Comparison of ENCODE assay signal across 1 cellular context in the genomic region with DNA sequence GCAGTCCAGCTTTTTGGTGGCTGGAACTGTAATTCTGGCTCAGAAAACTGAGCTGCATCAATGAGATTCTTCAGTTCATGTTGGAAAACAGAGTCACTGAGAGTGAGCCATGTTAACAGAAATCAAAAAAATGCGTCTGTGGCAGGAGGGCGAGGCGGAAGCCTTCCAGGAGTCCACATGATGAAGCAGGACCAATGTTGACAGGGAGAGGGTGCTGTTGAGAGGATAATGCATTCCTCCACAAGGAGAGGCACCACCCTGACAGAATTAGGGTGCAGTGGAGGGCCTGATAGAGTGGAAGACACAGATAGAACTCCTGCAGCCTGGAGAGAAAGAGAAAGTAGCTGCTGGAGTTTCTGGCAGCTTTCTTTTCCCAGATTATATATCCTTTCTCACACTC.
TF ChIP-seq lines count a peak whose summit lies in the region.

No MANE protein-coding gene starts in this region.

TF ChIP-seq in WTC11, 78 proteins besides CTCF, POLR2A, EP300 and RAD21 (continued from another document):
- TF ChIP-seq ZNF423 (CRISPR knock-in tag; IDR thresholded peaks at IDR 0.05) = no peak
- TF ChIP-seq SP1 (CRISPR knock-in tag; conservative IDR thresholded peaks at IDR 0.05) = no peak
- no peak for TF ChIP-seq ATF1 (CRISPR knock-in tag; IDR thresholded peaks at IDR 0.05)
- no peak for TF ChIP-seq NR3C1 (CRISPR knock-in tag; conservative IDR thresholded peaks at IDR 0.05; ENCODE audit: low read depth)
- TF ChIP-seq TP53 (CRISPR knock-in tag; IDR thresholded peaks at IDR 0.05) = no peak
- TF ChIP-seq, protein P1, sequence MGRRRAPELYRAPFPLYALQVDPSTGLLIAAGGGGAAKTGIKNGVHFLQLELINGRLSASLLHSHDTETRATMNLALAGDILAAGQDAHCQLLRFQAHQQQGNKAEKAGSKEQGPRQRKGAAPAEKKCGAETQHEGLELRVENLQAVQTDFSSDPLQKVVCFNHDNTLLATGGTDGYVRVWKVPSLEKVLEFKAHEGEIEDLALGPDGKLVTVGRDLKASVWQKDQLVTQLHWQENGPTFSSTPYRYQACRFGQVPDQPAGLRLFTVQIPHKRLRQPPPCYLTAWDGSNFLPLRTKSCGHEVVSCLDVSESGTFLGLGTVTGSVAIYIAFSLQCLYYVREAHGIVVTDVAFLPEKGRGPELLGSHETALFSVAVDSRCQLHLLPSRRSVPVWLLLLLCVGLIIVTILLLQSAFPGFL (CRISPR knock-in tag; IDR thresholded peaks at IDR 0.05; ENCODE audit: borderline replicate concordance) = no peak
- TF ChIP-seq, protein P2, sequence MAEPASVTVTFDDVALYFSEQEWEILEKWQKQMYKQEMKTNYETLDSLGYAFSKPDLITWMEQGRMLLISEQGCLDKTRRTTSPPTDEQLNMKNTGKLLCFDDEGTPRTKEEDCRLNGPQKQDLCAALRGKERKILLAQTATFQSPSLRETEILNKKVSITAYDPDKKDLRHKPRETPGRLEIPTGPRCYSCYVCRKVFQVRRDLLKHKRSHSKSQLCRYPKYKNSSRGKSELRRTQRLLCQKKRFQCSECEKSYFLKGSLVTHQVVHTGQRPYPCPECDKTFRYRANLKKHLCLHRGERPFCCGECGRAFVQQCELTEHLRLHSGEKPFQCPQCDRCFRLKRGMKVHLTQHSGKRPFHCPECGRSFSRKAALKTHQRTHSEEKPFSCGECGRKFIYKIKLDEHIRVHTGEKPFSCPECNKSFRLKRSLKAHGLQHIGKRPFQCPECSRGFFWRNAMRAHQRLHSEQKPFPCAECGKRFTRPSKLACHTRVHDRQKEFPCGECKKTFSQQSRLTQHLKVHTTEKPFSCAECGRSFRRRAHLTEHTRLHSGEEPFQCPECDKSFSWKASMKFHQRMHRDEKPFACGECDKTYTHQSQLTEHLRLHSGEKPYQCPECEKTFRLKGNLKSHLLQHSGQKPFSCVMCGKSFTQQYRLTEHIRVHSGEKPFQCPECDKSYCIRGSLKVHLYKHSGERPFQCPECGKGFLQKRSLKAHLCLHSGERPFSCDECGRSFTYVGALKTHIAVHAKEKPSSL (CRISPR knock-in tag; conservative IDR thresholded peaks at IDR 0.05) = no peak
- TF ChIP-seq, protein P3, sequence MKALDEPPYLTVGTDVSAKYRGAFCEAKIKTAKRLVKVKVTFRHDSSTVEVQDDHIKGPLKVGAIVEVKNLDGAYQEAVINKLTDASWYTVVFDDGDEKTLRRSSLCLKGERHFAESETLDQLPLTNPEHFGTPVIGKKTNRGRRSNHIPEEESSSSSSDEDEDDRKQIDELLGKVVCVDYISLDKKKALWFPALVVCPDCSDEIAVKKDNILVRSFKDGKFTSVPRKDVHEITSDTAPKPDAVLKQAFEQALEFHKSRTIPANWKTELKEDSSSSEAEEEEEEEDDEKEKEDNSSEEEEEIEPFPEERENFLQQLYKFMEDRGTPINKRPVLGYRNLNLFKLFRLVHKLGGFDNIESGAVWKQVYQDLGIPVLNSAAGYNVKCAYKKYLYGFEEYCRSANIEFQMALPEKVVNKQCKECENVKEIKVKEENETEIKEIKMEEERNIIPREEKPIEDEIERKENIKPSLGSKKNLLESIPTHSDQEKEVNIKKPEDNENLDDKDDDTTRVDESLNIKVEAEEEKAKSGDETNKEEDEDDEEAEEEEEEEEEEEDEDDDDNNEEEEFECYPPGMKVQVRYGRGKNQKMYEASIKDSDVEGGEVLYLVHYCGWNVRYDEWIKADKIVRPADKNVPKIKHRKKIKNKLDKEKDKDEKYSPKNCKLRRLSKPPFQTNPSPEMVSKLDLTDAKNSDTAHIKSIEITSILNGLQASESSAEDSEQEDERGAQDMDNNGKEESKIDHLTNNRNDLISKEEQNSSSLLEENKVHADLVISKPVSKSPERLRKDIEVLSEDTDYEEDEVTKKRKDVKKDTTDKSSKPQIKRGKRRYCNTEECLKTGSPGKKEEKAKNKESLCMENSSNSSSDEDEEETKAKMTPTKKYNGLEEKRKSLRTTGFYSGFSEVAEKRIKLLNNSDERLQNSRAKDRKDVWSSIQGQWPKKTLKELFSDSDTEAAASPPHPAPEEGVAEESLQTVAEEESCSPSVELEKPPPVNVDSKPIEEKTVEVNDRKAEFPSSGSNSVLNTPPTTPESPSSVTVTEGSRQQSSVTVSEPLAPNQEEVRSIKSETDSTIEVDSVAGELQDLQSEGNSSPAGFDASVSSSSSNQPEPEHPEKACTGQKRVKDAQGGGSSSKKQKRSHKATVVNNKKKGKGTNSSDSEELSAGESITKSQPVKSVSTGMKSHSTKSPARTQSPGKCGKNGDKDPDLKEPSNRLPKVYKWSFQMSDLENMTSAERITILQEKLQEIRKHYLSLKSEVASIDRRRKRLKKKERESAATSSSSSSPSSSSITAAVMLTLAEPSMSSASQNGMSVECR (CRISPR knock-in tag; IDR thresholded peaks at IDR 0.05; ENCODE audit: borderline replicate concordance) = no peak
